Comparison of ENCODE assay signal across 8 cellular contexts in the genomic region with DNA sequence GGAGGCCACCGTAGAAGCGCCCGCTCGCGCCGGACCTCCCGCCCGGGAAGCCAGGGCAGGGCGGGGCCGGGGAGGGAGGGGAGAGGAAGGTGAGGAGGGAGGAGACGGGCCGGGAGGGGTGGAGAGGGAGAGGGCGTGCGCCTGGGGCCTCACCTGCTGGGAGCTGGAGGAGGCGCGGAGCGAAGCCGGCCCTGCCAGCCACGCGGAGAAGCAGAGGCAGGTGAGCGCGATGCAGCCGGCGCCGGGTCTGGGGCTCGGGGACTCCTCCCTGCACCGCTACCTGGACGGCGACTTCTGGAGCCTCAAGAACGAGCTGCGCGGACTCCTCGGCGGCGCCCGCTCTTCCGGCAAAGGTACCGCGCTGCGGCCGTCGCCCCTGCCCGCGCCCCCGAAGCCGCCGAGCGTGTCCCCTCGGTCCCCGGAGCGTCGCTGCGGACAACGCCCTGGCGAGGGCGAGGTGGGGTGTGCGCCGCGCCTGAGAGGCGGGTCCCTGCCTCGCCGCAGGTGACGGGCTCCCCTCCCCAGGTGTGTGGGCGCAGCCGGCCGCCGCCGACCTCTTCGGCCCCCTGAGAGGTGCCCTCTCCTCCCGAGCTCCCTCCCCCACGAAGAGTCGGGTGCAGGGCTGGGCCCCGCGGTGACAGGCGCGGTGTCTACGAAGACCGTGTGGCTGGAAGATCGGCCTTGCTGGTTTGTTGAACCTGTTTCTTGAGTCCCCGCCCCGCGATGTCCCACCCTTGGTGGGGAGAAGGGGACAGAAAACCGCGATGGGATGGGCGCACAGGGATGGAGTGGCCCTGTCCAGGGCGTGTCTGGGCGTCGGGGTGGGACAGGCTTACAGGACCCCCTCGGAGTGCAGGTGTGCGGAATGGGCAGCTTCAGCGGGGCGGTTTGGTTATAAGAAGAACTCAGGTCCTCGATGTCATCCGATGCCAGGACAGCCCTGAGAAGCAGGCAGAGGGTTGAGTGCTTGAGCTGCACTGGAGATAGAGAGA. TPM values are rescaled to one million over a fixed set of nuclear protein-coding genes. Genes with fewer than 3 reads are reported as not detected.
DNase-seq lines count a peak whose midpoint lies in the region; ATAC-seq and TF ChIP-seq lines count a peak whose summit lies in the region.

A gene (plus strand): TSS at position 152 of the 992 bp plus-strand sequence. CDS start 35,817 bp downstream, outside the sequence.

- 4% methylated on average over 9 to 62 of the region's 94 CpGs for WGBS in upper lobe of left lung, 2 donors

- no peaks in the 10 kb centered on the region for H3K9me3 ChIP-seq in breast epithelium
- no peaks in the 10 kb centered on the region for H3K9me3 ChIP-seq in upper lobe of left lung

- CTCF ChIA-PET in MCF 10A (lab: Yijun Ruan, JAX), result no interaction called here

- H3K9me3 Mint-ChIP-seq in MCF 10A (ENCODE audit: unreplicated experiment), result no peaks in the 10 kb centered on the region
- no peaks in the 10 kb centered on the region for H3K9me3 Mint-ChIP-seq in activated T-cell treated with anti-CD3 and anti-CD28 coated beads, Interleukin-2, amount 50 U/mL, for 72 hours

- H3K27me3 Mint-ChIP-seq in MCF 10A (ENCODE audit: insufficient read depth, unreplicated experiment), result peaks cover 74% of the 10 kb centered on the region
- peaks cover 87% of the 10 kb centered on the region for H3K27me3 Mint-ChIP-seq in activated T-cell treated with anti-CD3 and anti-CD28 coated beads, Interleukin-2, amount 50 U/mL, for 72 hours (ENCODE audit: low read depth)

- H3K27me3 ChIP-seq in breast epithelium (peaks cover 0 to 49% of the 10 kb centered on the region in 2 donors), upper lobe of left lung (peaks cover 0 to 12% (median 5%) of the 10 kb centered on the region in 4 donors)

- H3K36me3 ChIP-seq in breast epithelium, result no peaks in the 10 kb centered on the region
- no peaks in the 10 kb centered on the region for H3K36me3 ChIP-seq in upper lobe of left lung

- peaks cover 6% of the 10 kb centered on the region for H3K4me1 Mint-ChIP-seq in MCF 10A (ENCODE audit: insufficient read depth, unreplicated experiment)
- H3K4me1 Mint-ChIP-seq in activated T-cell treated with anti-CD3 and anti-CD28 coated beads, Interleukin-2, amount 50 U/mL, for 72 hours (ENCODE audit: low read depth), result peaks cover 8% of the 10 kb centered on the region

- DNase-seq in breast epithelium (ENCODE audit: low spot score in 2 of 2) (no peak), MCF 10A (ENCODE audit: unreplicated experiment) (no peak), kidney tubule cell (ENCODE audit: low spot score) (peak; percentile 44), upper lobe of left lung (peak; percentile 89 to 91), caudate nucleus (lab: John Stamatoyannopoulos, UW) (no peak)
- DNase-seq in activated T-cell treated with anti-CD3 and anti-CD28 coated beads, Interleukin-2, amount 50 U/mL, for 72 hours, result peak in 1 of 2 donors; percentile 31

- intact Hi-C loops in breast epithelium (cut with DNase I; ENCODE audit: low total_unique reads) (no loop called here), MCF 10A (cut with micrococcal nuclease) (no loop called here)

- no peaks in the 10 kb centered on the region for H3K4me1 ChIP-seq in breast epithelium
- H3K4me1 ChIP-seq in upper lobe of left lung, result peaks cover 8 to 14% (median 10%) of the 10 kb centered on the region in 4 donors

- ATAC-seq in activated T-cell treated with anti-CD3 and anti-CD28 coated beads, Interleukin-2, amount 50 U/mL, for 72 hours (replicated peaks in 1 of 2), result peak; percentile 52 to 63
- ATAC-seq in upper lobe of left lung (ENCODE audit: low FRiP score in 2 of 2), result peak; percentile 57 to 93
- no peak for ATAC-seq in GM19455 (IDR thresholded peaks at IDR 0.05; ENCODE audit: unreplicated experiment)
- no peak for ATAC-seq in HG03039 (IDR thresholded peaks at IDR 0.05; ENCODE audit: unreplicated experiment)

- no TSS peak for BruUV-seq in MCF 10A (replicated peaks; lab: Mats Ljungman, UMichigan)

- no peak for TF ChIP-seq CTCF in breast epithelium (IDR thresholded peaks at IDR 0.05)
- no peak for TF ChIP-seq CTCF in MCF 10A (IDR thresholded peaks at IDR 0.05; ENCODE audit: unreplicated experiment)
- TF ChIP-seq CTCF in upper lobe of left lung (IDR thresholded peaks at IDR 0.05), result no peak

- POLR2A ChIA-PET in MCF 10A (lab: Yijun Ruan, JAX), result no interaction called here

- TF ChIP-seq POLR2A in breast epithelium (IDR thresholded peaks at IDR 0.05) (no peak), upper lobe of left lung (IDR thresholded peaks at IDR 0.05) (peak in 1 of 4 donors; percentile 74)

- TF ChIP-seq EP300 in upper lobe of left lung (IDR thresholded peaks at IDR 0.05), result no peak

- H3K4me3 Mint-ChIP-seq in MCF 10A (ENCODE audit: unreplicated experiment), result no peak within 1 kb of the TSS
- peak within 1 kb of the TSS; percentile 56 to 60 for H3K4me3 Mint-ChIP-seq in activated T-cell treated with anti-CD3 and anti-CD28 coated beads, Interleukin-2, amount 50 U/mL, for 72 hours

- no peak within 1 kb of the TSS for H3K27ac ChIP-seq in breast epithelium
- H3K27ac ChIP-seq in upper lobe of left lung, result peak within 1 kb of the TSS in 3 of 4 donors; percentile 61 to 83 (median 75)
- H3K27ac ChIP-seq in caudate nucleus (ENCODE audit: low read depth, low read length), result no peak within 1 kb of the TSS

- no peak within 1 kb of the TSS for H3K27ac Mint-ChIP-seq in MCF 10A (ENCODE audit: low read depth, unreplicated experiment)
- H3K27ac Mint-ChIP-seq in activated T-cell treated with anti-CD3 and anti-CD28 coated beads, Interleukin-2, amount 50 U/mL, for 72 hours, result no peak within 1 kb of the TSS

- H3K36me3 Mint-ChIP-seq in MCF 10A (ENCODE audit: insufficient read depth, unreplicated experiment), result no peaks in the 10 kb centered on the region
- H3K36me3 Mint-ChIP-seq in activated T-cell treated with anti-CD3 and anti-CD28 coated beads, Interleukin-2, amount 50 U/mL, for 72 hours (ENCODE audit: insufficient read depth in 2 of 2), result peaks cover 0 to 3% of the 10 kb centered on the region in 2 donors

- H3K4me3 ChIP-seq in breast epithelium, result peak within 1 kb of the TSS in 2 of 3 donors; percentile 36 to 62
- H3K4me3 ChIP-seq in upper lobe of left lung, result peak within 1 kb of the TSS; percentile 28 to 56 (median 54)

RNA-seq across cellular contexts. Expression of the gene that starts here (rescaled TPM):
- total RNA-seq in breast epithelium (not detected), MCF 10A (2022) (not detected in 2 replicates), upper lobe of left lung (100 to 1,000 TPM in 1 of 6 donors, 10 to 100 TPM in 5; 30.2 to 128 (median 38.0) TPM)
- total RNA-seq in activated T-cell treated with anti-CD3 and anti-CD28 coated beads, Interleukin-2, amount 50 U/mL, for 72 hours, result under 1 TPM; 0.19 to 0.44 TPM

Comparison
In these comparisons a context has a peak if more than half of its experiments do, and no peak if none do; other contexts are left out.
1. RNA of the gene that starts here (total RNA-seq): 30.2 to 128 TPM in upper lobe of left lung; 0.19 to 0.44 TPM in activated T-cell treated with anti-CD3 and anti-CD28 coated beads, Interleukin-2, amount 50 U/mL, for 72 hours, not detected in breast epithelium and not detected in MCF 10A; every median in the first group is over 10 times any median in the second.
2. Peak in ATAC-seq in activated T-cell treated with anti-CD3 and anti-CD28 coated beads, Interleukin-2, amount 50 U/mL, for 72 hours; RNA of the gene not detected or under 1 TPM.
3. DNase-seq: peak in kidney tubule cell (single experiment) and upper lobe of left lung (2 of 2); none in breast epithelium (0 of 2), MCF 10A (single experiment) and caudate nucleus (0 of 61).
4. H3K27ac ChIP-seq: peak in upper lobe of left lung (3 of 4); none in breast epithelium (0 of 2) and caudate nucleus (single experiment).
5. ATAC-seq: peak in upper lobe of left lung (2 of 2); none in GM19455 (single experiment) and HG03039 (single experiment).